ENCODE assay signal across 21 cellular contexts in genomic region chr2:169139993-169140767, GRCh38.
"Had no signal": no experiment of that assay in that cellular context is flagged by ENCODE, and none has a peak within 500 bp of the region (broad histone marks: within the 10 kb centered on the region; RNA-seq: fewer than 3 reads in every experiment).

No MANE protein-coding gene starts in this region.

- H3K4me3 Mint-ChIP-seq: activated CD8-positive, alpha-beta T cell treated with anti-CD3 and anti-CD28 coated beads, Interleukin-2, amount 10 ng/mL, durations not matched to agents 7 days and 5 days; activated naive CD4-positive, alpha-beta T cell treated with anti-CD3 and anti-CD28 coated beads, Interleukin-2, amount 50 U/mL, for 24 hours; activated T-helper 1 cell treated with anti-CD3 and anti-CD28 coated beads, Interleukin-12 subunit alpha, Interleukin-12 subunit beta, Interleukin-2, Interleukin-4 antibody, amounts not matched to agents 30 ng/mL and 10 ng/mL and 1 ng/mL, durations not matched to agents 14 hours and 24 hours and 36 hours; brain; dendritic cell treated with granulocyte-macrophage colony-stimulating factor and Interleukin-4, amounts not matched to agents 40 ng/mL and 50 ng/mL, for 4 days; natural killer cell treated with Interleukin-12 subunit alpha and Interleukin-12 subunit beta and Interleukin-15 and Interleukin-18, amount 100 ng/mL, for 72 hours had no signal

- H3K4me1 Mint-ChIP-seq: activated naive CD4-positive, alpha-beta T cell treated with anti-CD3 and anti-CD28 coated beads, Interleukin-2, amount 50 U/mL, for 24 hours had no signal

- ATAC-seq: activated CD8-positive, alpha-beta T cell treated with anti-CD3 and anti-CD28 coated beads, Interleukin-2, amount 10 ng/mL, durations not matched to agents 7 days and 5 days; pancreas; right lobe of liver had no signal

- H3K27ac ChIP-seq: pancreas, right lobe of liver, skin epidermis, stomach, suprapubic skin, transverse colon, WERI-Rb-1 had no signal

- H3K9me3 Mint-ChIP-seq: activated naive CD4-positive, alpha-beta T cell treated with anti-CD3 and anti-CD28 coated beads, Interleukin-2, amount 50 U/mL, for 24 hours; activated T-helper 1 cell treated with anti-CD3 and anti-CD28 coated beads, Interleukin-12 subunit alpha, Interleukin-12 subunit beta, Interleukin-2, Interleukin-4 antibody, amounts not matched to agents 30 ng/mL and 10 ng/mL and 1 ng/mL, durations not matched to agents 14 hours and 24 hours and 36 hours; brain; dendritic cell treated with granulocyte-macrophage colony-stimulating factor and Interleukin-4, amounts not matched to agents 40 ng/mL and 50 ng/mL, for 4 days; natural killer cell treated with Interleukin-12 subunit alpha and Interleukin-12 subunit beta and Interleukin-15 and Interleukin-18, amount 100 ng/mL, for 72 hours had no signal

- DNase-seq: activated CD4-positive, alpha-beta T cell treated with anti-CD3 and anti-CD28 coated beads for 1 hour; activated CD4-positive, alpha-beta T cell treated with anti-CD3 and anti-CD28 coated beads, Interleukin-2, amount 50 U/mL, for 1 hour; activated CD8-positive, alpha-beta T cell treated with anti-CD3 and anti-CD28 coated beads, Interleukin-2, amount 10 ng/mL, durations not matched to agents 7 days and 5 days; activated gamma-delta T cell; anterior cingulate cortex; effector CD4-positive, alpha-beta T cell; erythroblast; foreskin melanocyte; pancreas; right lobe of liver; stimulated activated CD4-positive, alpha-beta T cell treated with anti-CD3 and anti-CD28 coated beads, Interleukin-1b, Interleukin-23, amount 100 ng/mL, for 48 hours; stomach; transverse colon; WERI-Rb-1 had no signal

- H3K4me1 ChIP-seq: pancreas, right lobe of liver, stomach, suprapubic skin, transverse colon had no signal

- H3K36me3 ChIP-seq: pancreas, right lobe of liver, stomach, suprapubic skin, transverse colon, WERI-Rb-1 had no signal

- H3K27me3 Mint-ChIP-seq: activated naive CD4-positive, alpha-beta T cell treated with anti-CD3 and anti-CD28 coated beads, Interleukin-2, amount 50 U/mL, for 24 hours; brain; dendritic cell treated with granulocyte-macrophage colony-stimulating factor and Interleukin-4, amounts not matched to agents 40 ng/mL and 50 ng/mL, for 4 days; natural killer cell treated with Interleukin-12 subunit alpha and Interleukin-12 subunit beta and Interleukin-15 and Interleukin-18, amount 100 ng/mL, for 72 hours had no signal

- H3K27ac Mint-ChIP-seq: activated CD8-positive, alpha-beta T cell treated with anti-CD3 and anti-CD28 coated beads, Interleukin-2, amount 10 ng/mL, durations not matched to agents 7 days and 5 days; activated naive CD4-positive, alpha-beta T cell treated with anti-CD3 and anti-CD28 coated beads, Interleukin-2, amount 50 U/mL, for 24 hours; activated T-helper 1 cell treated with anti-CD3 and anti-CD28 coated beads, Interleukin-12 subunit alpha, Interleukin-12 subunit beta, Interleukin-2, Interleukin-4 antibody, amounts not matched to agents 30 ng/mL and 10 ng/mL and 1 ng/mL, durations not matched to agents 14 hours and 24 hours and 36 hours; dendritic cell treated with granulocyte-macrophage colony-stimulating factor and Interleukin-4, amounts not matched to agents 40 ng/mL and 50 ng/mL, for 4 days; natural killer cell treated with Interleukin-12 subunit alpha and Interleukin-12 subunit beta and Interleukin-15 and Interleukin-18, amount 100 ng/mL, for 72 hours had no signal

- H3K36me3 Mint-ChIP-seq: activated naive CD4-positive, alpha-beta T cell treated with anti-CD3 and anti-CD28 coated beads, Interleukin-2, amount 50 U/mL, for 24 hours; brain; natural killer cell treated with Interleukin-12 subunit alpha and Interleukin-12 subunit beta and Interleukin-15 and Interleukin-18, amount 100 ng/mL, for 72 hours had no signal

- H3K27me3 ChIP-seq: pancreas, right lobe of liver, stomach, suprapubic skin, transverse colon had no signal

- H3K4me3 ChIP-seq: pancreas, right lobe of liver, skin epidermis, stomach, suprapubic skin, transverse colon had no signal

- H3K9me3 ChIP-seq: pancreas, right lobe of liver, stomach, suprapubic skin, transverse colon had no signal
